14 cellular contexts compared by ENCODE assay signal in the genomic region with DNA sequence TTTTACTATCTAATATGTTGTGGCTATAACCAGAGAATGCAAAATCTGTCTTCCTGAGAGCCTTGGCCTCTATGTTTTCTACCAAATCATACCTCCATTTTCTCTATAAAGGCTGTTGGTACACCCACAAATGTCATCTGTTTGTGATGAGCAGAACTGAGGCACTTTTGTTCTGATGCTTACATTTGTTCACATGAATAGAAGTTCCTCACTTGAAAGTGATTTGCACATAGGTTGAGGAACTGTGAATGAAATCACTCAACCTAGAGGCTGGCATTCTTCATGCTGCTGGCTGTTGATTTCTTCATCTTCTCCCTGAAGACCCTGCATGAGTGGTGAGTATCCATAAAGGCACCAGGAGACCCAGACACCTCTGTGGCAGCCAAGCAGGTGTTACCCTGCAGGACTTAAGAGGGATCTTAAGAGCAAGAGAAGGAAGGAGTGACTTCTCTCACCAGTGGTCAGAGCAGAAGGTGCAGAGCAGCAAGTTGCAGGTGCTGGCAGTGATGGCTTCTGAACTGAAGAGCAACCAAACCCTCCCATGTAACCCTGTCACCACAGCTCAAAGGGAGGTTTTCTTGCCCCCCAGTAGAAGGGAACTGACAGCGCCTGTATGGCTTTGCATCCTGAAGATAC.
"Had no signal": no experiment of that assay in that cellular context is flagged by ENCODE, and none has a peak within 500 bp of the region (broad histone marks: within the 10 kb centered on the region; RNA-seq: fewer than 3 reads in every experiment).

No MANE protein-coding gene starts in this region.

- ATAC-seq: activated T-cell treated with anti-CD3 and anti-CD28 coated beads, Interleukin-2, amount 50 U/mL, for 4 hours; foreskin keratinocyte; left lobe of liver had no signal

- H3K27ac ChIP-seq: breast epithelium, dorsolateral prefrontal cortex, foreskin keratinocyte, thyroid gland had no signal

- H3K4me3 Mint-ChIP-seq: activated naive CD8-positive, alpha-beta T cell treated with anti-CD3 and anti-CD28 coated beads for 36 hours; activated T-cell treated with anti-CD3 and anti-CD28 coated beads, Interleukin-2, amount 50 U/mL, for 4 hours had no signal

- H3K4me1 Mint-ChIP-seq: activated naive CD8-positive, alpha-beta T cell treated with anti-CD3 and anti-CD28 coated beads for 36 hours had no signal

- H3K27ac Mint-ChIP-seq: activated naive CD8-positive, alpha-beta T cell treated with anti-CD3 and anti-CD28 coated beads for 36 hours had no signal

- DNase-seq: activated CD4-positive, alpha-beta T cell treated with anti-CD3 and anti-CD28 coated beads for 1 hour; activated CD4-positive, alpha-beta T cell treated with anti-CD3 and anti-CD28 coated beads, Interleukin-2, amount 50 U/mL, for 48 hours; activated gamma-delta T cell treated with Interleukin-2 at 50 U/mL for 16 hours; activated naive CD8-positive, alpha-beta T cell treated with anti-CD3 and anti-CD28 coated beads for 36 hours; activated T-cell treated with anti-CD3 and anti-CD28 coated beads, Interleukin-2, amount 50 U/mL, for 4 hours; aorta; dorsolateral prefrontal cortex; foreskin keratinocyte; mammary epithelial cell; posterior cingulate gyrus; SW 1271; thyroid gland had no signal

- H3K36me3 ChIP-seq: breast epithelium, thyroid gland had no signal

- H3K4me1 ChIP-seq: thyroid gland had no signal

- H3K4me3 ChIP-seq: breast epithelium, dorsolateral prefrontal cortex, thyroid gland had no signal

- H3K9me3 Mint-ChIP-seq: activated naive CD8-positive, alpha-beta T cell treated with anti-CD3 and anti-CD28 coated beads for 36 hours; activated T-cell treated with anti-CD3 and anti-CD28 coated beads, Interleukin-2, amount 50 U/mL, for 4 hours had no signal

- H3K27me3 ChIP-seq: breast epithelium, foreskin keratinocyte, thyroid gland had no signal

- H3K36me3 Mint-ChIP-seq: activated naive CD8-positive, alpha-beta T cell treated with anti-CD3 and anti-CD28 coated beads for 36 hours had no signal

- H3K9me3 ChIP-seq: breast epithelium, thyroid gland had no signal
